In genomic region chr9:71897573-71897972, GRCh38 we compare ENCODE assay signal across 8 cellular contexts. TPM values are rescaled to one million over a fixed set of nuclear protein-coding genes. Genes with fewer than 3 reads are reported as not detected.
DNase-seq lines count a peak whose midpoint lies in the region; ATAC-seq and FAIRE-seq lines count a peak whose summit lies in the region.
"Had no signal": no experiment of that assay in that cellular context is flagged by ENCODE, and none has a peak within 500 bp of the region (broad histone marks: within the 10 kb centered on the region; RNA-seq: fewer than 3 reads in every experiment).

No MANE protein-coding gene starts in this region.

- DNase-seq in NOMO-1 (lab: John Stamatoyannopoulos, UW; ENCODE audit: unreplicated experiment in 2 of 2) (peak; percentile 21 to 59), OCI-M2 (lab: John Stamatoyannopoulos, UW; ENCODE audit: unreplicated experiment) (no peak), frontal cortex (ENCODE audit: low spot score in 2 of 2) (no peak), hepatic stellate cell (ENCODE audit: low spot score) (no peak)
- DNase-seq in naive thymus-derived CD8-positive, alpha-beta T cell = peak in 4 of 10 donors; percentile 23 to 49 (median 34)

- peak overlapping the region; percentile 34 to 73 (median 56) for H3K4me3 Mint-ChIP-seq in naive thymus-derived CD8-positive, alpha-beta T cell
- H3K4me3 Mint-ChIP-seq: brain had no signal

- H3K4me1 Mint-ChIP-seq in naive thymus-derived CD8-positive, alpha-beta T cell = peaks cover 34 to 93% (median 82%) of the 10 kb centered on the region in 4 donors

- peak overlapping the region in 8 of 10 donors; percentile 7 to 84 (median 70) for H3K27ac Mint-ChIP-seq in naive thymus-derived CD8-positive, alpha-beta T cell

- POLR2A ChIA-PET in naive thymus-derived CD8-positive, alpha-beta T cell (lab: Charles Lee) = interaction anchor here (0.7 kb wide), 2 partner anchors 14 to 52 kb away, joined by 3 read pairs; partner anchors contain the start of genes ABHD17B and C9orf85

- no peak for FAIRE-seq in frontal cortex (lab: Jason Lieb, UNC)

- H3K36me3 Mint-ChIP-seq in naive thymus-derived CD8-positive, alpha-beta T cell = no peaks in the 10 kb centered on the region

- no peaks in the 10 kb centered on the region for H3K27me3 Mint-ChIP-seq in naive thymus-derived CD8-positive, alpha-beta T cell
- H3K27me3 Mint-ChIP-seq: brain had no signal

- H3K9me3 Mint-ChIP-seq in naive thymus-derived CD8-positive, alpha-beta T cell = no peaks in the 10 kb centered on the region

- ATAC-seq in GM18907 (IDR thresholded peaks at IDR 0.05; ENCODE audit: unreplicated experiment) (peak; percentile 62), HG02798 (IDR thresholded peaks at IDR 0.05; ENCODE audit: poor library complexity, unreplicated experiment) (peak; percentile 63)
- ATAC-seq in naive thymus-derived CD8-positive, alpha-beta T cell = peak; percentile 83 to 88

RNA-seq across cellular contexts. Expression of gene ABHD17B, which starts 13.4 kb away (rescaled TPM):
- 10 to 100 TPM; 23.1 to 24.9 TPM for total RNA-seq in naive thymus-derived CD8-positive, alpha-beta T cell
- polyA plus RNA-seq in naive thymus-derived CD8-positive, alpha-beta T cell = 10 to 100 TPM; 20.3 to 25.8 (median 23.9) TPM
- 113 TPM for total RNA-seq in frontal cortex

RNA-seq across cellular contexts. Expression of gene C9orf85, which starts 13.9 kb away (rescaled TPM):
- total RNA-seq in naive thymus-derived CD8-positive, alpha-beta T cell = 1 to 10 TPM; 8.2 to 8.5 TPM
- polyA plus RNA-seq in naive thymus-derived CD8-positive, alpha-beta T cell = 10 to 100 TPM in 2 of 3 donors, 1 to 10 TPM in 1; 7.8 to 11.1 (median 10.4) TPM
- total RNA-seq in frontal cortex = 19.2 TPM

Comparison
In these comparisons a context has a peak if more than half of its experiments do, and no peak if none do; other contexts are left out.
1. DNase-seq: peak in NOMO-1 (2 of 2); none in OCI-M2 (single experiment), frontal cortex (0 of 2) and hepatic stellate cell (single experiment).
2. Peak in every context shown above with its lines, with median percentiles within 50 percentile points of each other: ATAC-seq.